Comparison of ENCODE assay signal across 1 cellular context in the genomic region with DNA sequence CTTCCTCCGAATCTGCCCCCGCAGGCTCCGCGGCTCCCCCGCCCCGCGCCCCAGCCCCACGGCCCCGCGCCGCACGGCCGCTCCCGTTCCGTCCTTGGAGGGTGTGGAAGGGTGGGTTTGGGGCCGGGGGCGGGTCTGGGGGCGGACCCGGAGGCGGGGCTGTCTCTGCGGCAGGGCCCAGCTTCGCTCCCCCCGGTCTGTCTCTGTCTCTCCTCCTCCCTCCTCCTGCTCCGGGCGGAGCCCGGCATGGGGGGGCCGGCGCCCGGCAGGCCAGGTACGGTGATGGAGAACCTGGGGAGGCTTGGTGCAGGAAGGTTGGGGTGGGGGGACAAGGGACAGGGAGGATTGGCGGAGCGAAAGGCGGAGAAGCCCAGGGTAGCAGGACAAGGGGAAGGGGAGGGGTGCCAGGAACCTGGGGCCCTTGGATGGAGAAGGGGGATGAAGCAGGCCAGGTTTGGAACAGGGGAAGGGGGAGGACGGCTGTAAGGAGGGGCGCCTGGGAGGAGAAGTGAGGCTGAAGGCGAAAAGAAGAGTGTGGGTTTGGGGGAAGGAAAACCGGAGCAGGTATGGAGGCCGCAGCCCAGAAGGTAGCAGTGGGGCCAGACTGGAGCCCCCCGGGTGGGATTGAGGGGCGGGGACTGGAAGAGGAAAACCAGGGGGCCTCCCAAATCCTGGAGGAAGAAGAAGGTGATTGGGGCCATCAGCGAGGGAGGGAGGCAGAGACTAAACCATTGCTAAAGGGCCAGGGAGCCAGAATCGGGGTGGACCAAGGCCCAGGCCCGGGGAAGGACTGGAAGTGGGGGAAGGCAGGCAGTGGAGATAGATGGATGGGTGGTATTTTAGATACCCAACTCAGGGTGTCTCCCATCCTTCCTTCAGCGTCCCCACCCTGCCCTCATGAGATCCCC.
TF ChIP-seq lines count a peak whose summit lies in the region.

TSS of gene NYAP1 (plus strand) at position 200 of the 908 bp plus-strand sequence. CDS start 1,385 bp downstream, outside the sequence.

TF ChIP-seq in HepG2, 621 proteins besides CTCF, POLR2A, EP300 and RAD21:
- TF ChIP-seq, protein P1, sequence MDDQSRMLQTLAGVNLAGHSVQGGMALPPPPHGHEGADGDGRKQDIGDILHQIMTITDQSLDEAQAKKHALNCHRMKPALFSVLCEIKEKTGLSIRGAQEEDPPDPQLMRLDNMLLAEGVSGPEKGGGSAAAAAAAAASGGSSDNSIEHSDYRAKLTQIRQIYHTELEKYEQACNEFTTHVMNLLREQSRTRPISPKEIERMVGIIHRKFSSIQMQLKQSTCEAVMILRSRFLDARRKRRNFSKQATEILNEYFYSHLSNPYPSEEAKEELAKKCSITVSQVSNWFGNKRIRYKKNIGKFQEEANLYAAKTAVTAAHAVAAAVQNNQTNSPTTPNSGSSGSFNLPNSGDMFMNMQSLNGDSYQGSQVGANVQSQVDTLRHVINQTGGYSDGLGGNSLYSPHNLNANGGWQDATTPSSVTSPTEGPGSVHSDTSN (CRISPR knock-in tag; IDR thresholded peaks at IDR 0.05; ENCODE audit: borderline replicate concordance): no peak
- TF ChIP-seq SOX6 (IDR thresholded peaks at IDR 0.05): no peak
- no peak for TF ChIP-seq SOX6 (CRISPR knock-in tag; IDR thresholded peaks at IDR 0.05)
- TF ChIP-seq, protein P2, sequence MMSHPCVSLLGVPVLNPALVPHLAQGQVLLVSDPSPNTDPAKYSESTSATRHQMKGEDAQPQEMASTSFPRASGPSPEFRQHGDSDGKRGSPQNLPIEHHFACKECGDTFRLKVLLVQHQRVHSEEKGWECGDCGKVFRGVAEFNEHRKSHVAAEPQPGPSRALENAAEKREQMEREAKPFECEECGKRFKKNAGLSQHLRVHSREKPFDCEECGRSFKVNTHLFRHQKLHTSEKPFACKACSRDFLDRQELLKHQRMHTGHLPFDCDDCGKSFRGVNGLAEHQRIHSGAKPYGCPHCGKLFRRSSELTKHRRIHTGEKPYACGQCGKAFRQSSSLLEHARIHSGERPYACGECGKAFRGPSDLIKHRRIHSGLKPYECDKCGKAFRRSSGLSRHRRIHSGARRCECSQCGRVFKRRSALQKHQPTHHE (CRISPR knock-in tag; IDR thresholded peaks at IDR 0.05; ENCODE audit: borderline replicate concordance): no peak
- TF ChIP-seq EED (CRISPR knock-in tag; IDR thresholded peaks at IDR 0.05): no peak
- no peak for TF ChIP-seq USF2 (IDR thresholded peaks at IDR 0.05; ENCODE audit: low read depth, low read length)
- no peak for TF ChIP-seq USF2 (CRISPR knock-in tag; IDR thresholded peaks at IDR 0.05; ENCODE audit: borderline replicate concordance)
- TF ChIP-seq, protein P3, sequence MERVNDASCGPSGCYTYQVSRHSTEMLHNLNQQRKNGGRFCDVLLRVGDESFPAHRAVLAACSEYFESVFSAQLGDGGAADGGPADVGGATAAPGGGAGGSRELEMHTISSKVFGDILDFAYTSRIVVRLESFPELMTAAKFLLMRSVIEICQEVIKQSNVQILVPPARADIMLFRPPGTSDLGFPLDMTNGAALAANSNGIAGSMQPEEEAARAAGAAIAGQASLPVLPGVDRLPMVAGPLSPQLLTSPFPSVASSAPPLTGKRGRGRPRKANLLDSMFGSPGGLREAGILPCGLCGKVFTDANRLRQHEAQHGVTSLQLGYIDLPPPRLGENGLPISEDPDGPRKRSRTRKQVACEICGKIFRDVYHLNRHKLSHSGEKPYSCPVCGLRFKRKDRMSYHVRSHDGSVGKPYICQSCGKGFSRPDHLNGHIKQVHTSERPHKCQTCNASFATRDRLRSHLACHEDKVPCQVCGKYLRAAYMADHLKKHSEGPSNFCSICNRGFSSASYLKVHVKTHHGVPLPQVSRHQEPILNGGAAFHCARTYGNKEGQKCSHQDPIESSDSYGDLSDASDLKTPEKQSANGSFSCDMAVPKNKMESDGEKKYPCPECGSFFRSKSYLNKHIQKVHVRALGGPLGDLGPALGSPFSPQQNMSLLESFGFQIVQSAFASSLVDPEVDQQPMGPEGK (CRISPR knock-in tag; IDR thresholded peaks at IDR 0.05): peak; percentile 51; the same call in 1 of the 2 replicates
- TF ChIP-seq ZNF570 (CRISPR knock-in tag; IDR thresholded peaks at IDR 0.05; ENCODE audit: borderline replicate concordance): no peak
- no peak for TF ChIP-seq SMARCE1 (IDR thresholded peaks at IDR 0.05; ENCODE audit: borderline replicate concordance)
- TF ChIP-seq, protein P4, sequence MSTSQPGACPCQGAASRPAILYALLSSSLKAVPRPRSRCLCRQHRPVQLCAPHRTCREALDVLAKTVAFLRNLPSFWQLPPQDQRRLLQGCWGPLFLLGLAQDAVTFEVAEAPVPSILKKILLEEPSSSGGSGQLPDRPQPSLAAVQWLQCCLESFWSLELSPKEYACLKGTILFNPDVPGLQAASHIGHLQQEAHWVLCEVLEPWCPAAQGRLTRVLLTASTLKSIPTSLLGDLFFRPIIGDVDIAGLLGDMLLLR (CRISPR knock-in tag; IDR thresholded peaks at IDR 0.05): no peak
- TF ChIP-seq HNRNPK (IDR thresholded peaks at IDR 0.05; ENCODE audit: low read depth, low read length, poor library complexity, severe bottlenecking): peak; percentile 73
- peak; percentile 66; the same call in 1 of the 2 replicates for TF ChIP-seq PCBP1 (IDR thresholded peaks at IDR 0.05; ENCODE audit: borderline replicate concordance, low read depth, low read length)
- TF ChIP-seq ZNF572 (CRISPR knock-in tag; IDR thresholded peaks at IDR 0.05): no peak
- TF ChIP-seq KMT2B (CRISPR knock-in tag; IDR thresholded peaks at IDR 0.05): no peak
- TF ChIP-seq ZBTB2 (CRISPR knock-in tag; IDR thresholded peaks at IDR 0.05; ENCODE audit: low read depth): 0 out of 2 replicates have a peak, but pooled peaks have one; percentile 3
- no peak for TF ChIP-seq MIER3 (CRISPR knock-in tag; IDR thresholded peaks at IDR 0.05; ENCODE audit: borderline replicate concordance)
- TF ChIP-seq, protein P5, sequence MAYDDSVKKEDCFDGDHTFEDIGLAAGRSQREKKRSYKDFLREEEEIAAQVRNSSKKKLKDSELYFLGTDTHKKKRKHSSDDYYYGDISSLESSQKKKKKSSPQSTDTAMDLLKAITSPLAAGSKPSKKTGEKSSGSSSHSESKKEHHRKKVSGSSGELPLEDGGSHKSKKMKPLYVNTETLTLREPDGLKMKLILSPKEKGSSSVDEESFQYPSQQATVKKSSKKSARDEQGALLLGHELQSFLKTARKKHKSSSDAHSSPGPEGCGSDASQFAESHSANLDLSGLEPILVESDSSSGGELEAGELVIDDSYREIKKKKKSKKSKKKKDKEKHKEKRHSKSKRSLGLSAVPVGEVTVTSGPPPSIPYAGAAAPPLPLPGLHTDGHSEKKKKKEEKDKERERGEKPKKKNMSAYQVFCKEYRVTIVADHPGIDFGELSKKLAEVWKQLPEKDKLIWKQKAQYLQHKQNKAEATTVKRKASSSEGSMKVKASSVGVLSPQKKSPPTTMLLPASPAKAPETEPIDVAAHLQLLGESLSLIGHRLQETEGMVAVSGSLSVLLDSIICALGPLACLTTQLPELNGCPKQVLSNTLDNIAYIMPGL (CRISPR knock-in tag; IDR thresholded peaks at IDR 0.05; ENCODE audit: borderline replicate concordance in 1 of 2, low read depth in 1 of 2): no peak
- TF ChIP-seq NFIB (CRISPR knock-in tag; IDR thresholded peaks at IDR 0.05; ENCODE audit: borderline replicate concordance): no peak
- no peak for TF ChIP-seq GLMP (CRISPR knock-in tag; IDR thresholded peaks at IDR 0.05; ENCODE audit: borderline replicate concordance)
- no peak for TF ChIP-seq EZH2 (conservative IDR thresholded peaks at IDR 0.05; ENCODE audit: low read depth, low read length)
- TF ChIP-seq TARDBP (CRISPR knock-in tag; IDR thresholded peaks at IDR 0.05): no peak
- no peak for TF ChIP-seq TBX3 (IDR thresholded peaks at IDR 0.05; ENCODE audit: borderline replicate concordance)
- no peak for TF ChIP-seq ZNF674 (CRISPR knock-in tag; IDR thresholded peaks at IDR 0.05; ENCODE audit: low read depth)
- no peak for TF ChIP-seq ZNF619 (CRISPR knock-in tag; IDR thresholded peaks at IDR 0.05)
- no peak for TF ChIP-seq MTA1 (CRISPR knock-in tag; IDR thresholded peaks at IDR 0.05; ENCODE audit: borderline replicate concordance)
- TF ChIP-seq IRX3 (CRISPR knock-in tag; IDR thresholded peaks at IDR 0.05; ENCODE audit: borderline replicate concordance, low read depth): no peak
- no peak for TF ChIP-seq HNF4A (CRISPR knock-in tag; IDR thresholded peaks at IDR 0.05)
- TF ChIP-seq, protein P6, sequence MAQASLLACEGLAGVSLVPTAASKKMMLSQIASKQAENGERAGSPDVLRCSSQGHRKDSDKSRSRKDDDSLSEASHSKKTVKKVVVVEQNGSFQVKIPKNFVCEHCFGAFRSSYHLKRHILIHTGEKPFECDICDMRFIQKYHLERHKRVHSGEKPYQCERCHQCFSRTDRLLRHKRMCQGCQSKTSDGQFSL (CRISPR knock-in tag; IDR thresholded peaks at IDR 0.05): 0 out of 2 replicates have a peak, but pooled peaks have one; percentile 40
- TF ChIP-seq HOXA7 (CRISPR knock-in tag; IDR thresholded peaks at IDR 0.05): no peak
- no peak for TF ChIP-seq EEA1 (CRISPR knock-in tag; IDR thresholded peaks at IDR 0.05; ENCODE audit: borderline replicate concordance)
